18 cellular contexts compared by ENCODE assay signal in the genomic region with DNA sequence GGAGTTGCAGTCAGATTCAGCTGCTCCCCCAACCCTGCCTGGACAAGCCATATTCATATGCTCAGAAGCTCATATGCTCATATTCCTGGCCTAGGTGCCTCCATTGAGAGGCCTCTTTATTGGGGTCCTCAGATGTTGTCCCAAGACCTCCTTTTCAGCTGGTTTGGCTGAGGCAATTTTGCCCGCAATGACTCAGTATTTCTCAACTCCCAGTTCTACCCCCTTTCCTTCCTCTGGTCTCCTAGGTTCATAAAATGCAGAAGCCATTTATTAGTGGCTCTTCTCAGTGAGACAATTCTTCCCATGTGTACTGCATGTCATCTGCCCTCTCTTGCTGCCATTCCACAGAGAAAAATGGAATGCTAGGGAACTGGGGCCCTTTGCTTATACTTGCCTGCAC.
"Had no signal": no experiment of that assay in that cellular context is flagged by ENCODE, and none has a peak within 500 bp of the region (broad histone marks: within the 10 kb centered on the region; RNA-seq: fewer than 3 reads in every experiment).

No MANE protein-coding gene starts in this region.

- DNase-seq: activated CD4-positive, alpha-beta memory T cell treated with anti-CD3 and anti-CD28 coated beads, Interleukin-2, amount 10 ng/mL, durations not matched to agents 7 days and 5 days; activated CD4-positive, alpha-beta T cell treated with anti-CD3 and anti-CD28 coated beads for 36 hours; activated CD8-positive, alpha-beta memory T cell treated with anti-CD3 and anti-CD28 coated beads, Interleukin-2, amount 50 U/mL, for 4 hours; activated gamma-delta T cell treated with Interleukin-2 at 50 U/mL for 16 hours; activated T-cell treated with anti-CD3 and anti-CD28 coated beads, Interleukin-2, amount 50 U/mL, for 72 hours; aorta; dorsolateral prefrontal cortex; hippocampal formation; immature natural killer cell; lower lobe of right lung; midbrain; naive B cell; posterior cingulate gyrus; small intestine; tibial artery; uterus had no signal

- H3K27ac ChIP-seq: breast epithelium, dorsolateral prefrontal cortex, lower lobe of right lung, tibial artery, uterus, VCaP had no signal

- H3K4me1 ChIP-seq: breast epithelium, lower lobe of right lung, tibial artery, uterus had no signal

- ATAC-seq: activated CD4-positive, alpha-beta T cell treated with anti-CD3 and anti-CD28 coated beads for 36 hours; activated T-cell treated with anti-CD3 and anti-CD28 coated beads, Interleukin-2, amount 50 U/mL, for 72 hours; lower lobe of right lung had no signal

- H3K9me3 ChIP-seq: uterus had no signal

- H3K36me3 ChIP-seq: breast epithelium, lower lobe of right lung, tibial artery, uterus had no signal

- FAIRE-seq: small intestine had no signal

- H3K27me3 ChIP-seq: breast epithelium, tibial artery, uterus had no signal

- H3K4me3 ChIP-seq: breast epithelium, dorsolateral prefrontal cortex, lower lobe of right lung, tibial artery, uterus had no signal
